ENCODE assay signal across 1 cellular context in the genomic region with DNA sequence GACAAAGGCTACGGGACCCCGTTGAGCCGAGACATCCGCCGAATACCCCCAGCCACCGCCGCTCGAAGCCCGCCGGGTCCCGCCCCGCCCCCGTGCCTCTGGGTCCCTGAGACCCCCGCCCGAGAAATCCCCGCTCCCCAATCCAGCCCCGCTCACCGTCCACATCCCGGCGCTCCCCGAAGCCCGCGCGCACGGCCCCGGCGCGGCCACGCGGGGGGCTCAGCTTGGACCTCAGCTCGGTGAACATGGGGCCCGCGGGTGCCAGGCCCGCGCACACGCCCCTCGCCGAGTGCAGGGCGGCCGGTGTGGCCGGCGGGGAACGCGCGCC.
A peak's percentile ranks its signal among the peaks of the same experiment; 100 is the strongest.
TF ChIP-seq lines count a peak whose summit lies in the region.

No MANE protein-coding gene starts in this region.

TF ChIP-seq in HEK293, 187 proteins besides CTCF, POLR2A, EP300 and RAD21 (continued from another document):
- TF ChIP-seq ZNF561 (tag by site-specific recombination; IDR thresholded peaks at IDR 0.05; ENCODE audit: borderline replicate concordance) (no peak), HOXC10 (CRISPR knock-in tag; IDR thresholded peaks at IDR 0.05) (no peak), ZNF311 (tag by site-specific recombination; IDR thresholded peaks at IDR 0.05; ENCODE audit: borderline replicate concordance) (no peak), ZNF132 (tag by site-specific recombination; IDR thresholded peaks at IDR 0.05; ENCODE audit: borderline replicate concordance) (no peak), ZNF335 (tag by site-specific recombination; conservative IDR thresholded peaks at IDR 0.05) (peak; percentile 32; the same call in 1 of the 2 replicates), ZFP3 (tag by site-specific recombination; IDR thresholded peaks at IDR 0.05; ENCODE audit: low read depth) (no peak)
